ENCODE assay signal across 1 cellular context in genomic region chr19:498977-499623, GRCh38.
TF ChIP-seq lines count a peak whose summit lies in the region.

No MANE protein-coding gene starts in this region.

TF ChIP-seq in K562, 482 proteins besides CTCF, POLR2A, EP300 and RAD21:
- TF ChIP-seq SMARCA4 (IDR thresholded peaks at IDR 0.05) (no peak), ZSCAN32 (CRISPR knock-in tag; IDR thresholded peaks at IDR 0.05) (no peak), KDM1A (IDR thresholded peaks at IDR 0.05) (peak; percentile 29 to 92; a peak in 2 of 4 replicates), ZNF431 (CRISPR knock-in tag; IDR thresholded peaks at IDR 0.05) (no peak), PHF20 (IDR thresholded peaks at IDR 0.05; ENCODE audit: partially characterized antibody) (peak; percentile 29), ZFP36 (IDR thresholded peaks at IDR 0.05; ENCODE audit: low read depth, low read length, partially characterized antibody) (peak; percentile 44), ZNF263 (CRISPR knock-in tag; IDR thresholded peaks at IDR 0.05; ENCODE audit: borderline replicate concordance) (no peak), BCOR (IDR thresholded peaks at IDR 0.05) (peak; percentile 79), E2F3 (CRISPR knock-in tag; IDR thresholded peaks at IDR 0.05) (no peak), HNRNPL (IDR thresholded peaks at IDR 0.05; ENCODE audit: low read depth, low read length) (no peak)
